In the genomic region with DNA sequence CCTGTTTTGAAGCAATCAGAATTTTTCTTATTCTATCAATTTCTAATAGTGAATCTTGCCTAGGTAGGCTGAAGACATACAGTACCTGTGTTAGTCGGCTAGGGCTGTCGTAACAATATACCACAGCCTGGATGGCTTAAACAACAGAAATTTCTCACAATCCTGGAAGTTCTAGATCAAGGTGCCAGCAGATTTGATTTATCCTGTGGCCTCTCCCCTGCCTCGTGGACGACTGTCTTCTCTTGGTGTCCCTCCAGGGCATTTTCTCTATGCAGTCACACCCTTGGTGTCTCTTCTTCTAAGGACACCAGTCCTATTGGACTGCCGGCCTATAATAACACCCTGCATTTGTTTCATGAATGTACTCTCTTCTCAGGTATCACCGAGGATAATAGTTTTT, we compare ENCODE assay signal across 1 cellular context.
TF ChIP-seq lines count a peak whose summit lies in the region.

No MANE protein-coding gene starts in this region.

TF ChIP-seq in HepG2, 621 proteins besides CTCF, POLR2A, EP300 and RAD21:
- TF ChIP-seq ZNF136 (CRISPR knock-in tag; IDR thresholded peaks at IDR 0.05; ENCODE audit: low read depth), result no peak
- TF ChIP-seq MLLT10 (CRISPR knock-in tag; IDR thresholded peaks at IDR 0.05), result no peak
- no peak for TF ChIP-seq NR2F2 (IDR thresholded peaks at IDR 0.05; ENCODE audit: borderline replicate concordance, low read depth)
- no peak for TF ChIP-seq ZFY (CRISPR knock-in tag; IDR thresholded peaks at IDR 0.05)
- TF ChIP-seq, protein P1, sequence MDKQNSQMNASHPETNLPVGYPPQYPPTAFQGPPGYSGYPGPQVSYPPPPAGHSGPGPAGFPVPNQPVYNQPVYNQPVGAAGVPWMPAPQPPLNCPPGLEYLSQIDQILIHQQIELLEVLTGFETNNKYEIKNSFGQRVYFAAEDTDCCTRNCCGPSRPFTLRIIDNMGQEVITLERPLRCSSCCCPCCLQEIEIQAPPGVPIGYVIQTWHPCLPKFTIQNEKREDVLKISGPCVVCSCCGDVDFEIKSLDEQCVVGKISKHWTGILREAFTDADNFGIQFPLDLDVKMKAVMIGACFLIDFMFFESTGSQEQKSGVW (CRISPR knock-in tag; IDR thresholded peaks at IDR 0.05; ENCODE audit: borderline replicate concordance), result no peak
- no peak for TF ChIP-seq ZNF343 (CRISPR knock-in tag; IDR thresholded peaks at IDR 0.05)
- no peak for TF ChIP-seq ZNF451 (CRISPR knock-in tag; IDR thresholded peaks at IDR 0.05)
- no peak for TF ChIP-seq ISL2 (CRISPR knock-in tag; IDR thresholded peaks at IDR 0.05)
- TF ChIP-seq TBL1XR1 (IDR thresholded peaks at IDR 0.05; ENCODE audit: borderline replicate concordance, low read length, partially characterized antibody), result no peak
- no peak for TF ChIP-seq ARHGAP35 (CRISPR knock-in tag; IDR thresholded peaks at IDR 0.05; ENCODE audit: borderline replicate concordance)
- no peak for TF ChIP-seq RFX1 (IDR thresholded peaks at IDR 0.05)
- no peak for TF ChIP-seq ZNF34 (CRISPR knock-in tag; IDR thresholded peaks at IDR 0.05; ENCODE audit: borderline replicate concordance)
